8 cellular contexts compared by ENCODE assay signal in the genomic region with DNA sequence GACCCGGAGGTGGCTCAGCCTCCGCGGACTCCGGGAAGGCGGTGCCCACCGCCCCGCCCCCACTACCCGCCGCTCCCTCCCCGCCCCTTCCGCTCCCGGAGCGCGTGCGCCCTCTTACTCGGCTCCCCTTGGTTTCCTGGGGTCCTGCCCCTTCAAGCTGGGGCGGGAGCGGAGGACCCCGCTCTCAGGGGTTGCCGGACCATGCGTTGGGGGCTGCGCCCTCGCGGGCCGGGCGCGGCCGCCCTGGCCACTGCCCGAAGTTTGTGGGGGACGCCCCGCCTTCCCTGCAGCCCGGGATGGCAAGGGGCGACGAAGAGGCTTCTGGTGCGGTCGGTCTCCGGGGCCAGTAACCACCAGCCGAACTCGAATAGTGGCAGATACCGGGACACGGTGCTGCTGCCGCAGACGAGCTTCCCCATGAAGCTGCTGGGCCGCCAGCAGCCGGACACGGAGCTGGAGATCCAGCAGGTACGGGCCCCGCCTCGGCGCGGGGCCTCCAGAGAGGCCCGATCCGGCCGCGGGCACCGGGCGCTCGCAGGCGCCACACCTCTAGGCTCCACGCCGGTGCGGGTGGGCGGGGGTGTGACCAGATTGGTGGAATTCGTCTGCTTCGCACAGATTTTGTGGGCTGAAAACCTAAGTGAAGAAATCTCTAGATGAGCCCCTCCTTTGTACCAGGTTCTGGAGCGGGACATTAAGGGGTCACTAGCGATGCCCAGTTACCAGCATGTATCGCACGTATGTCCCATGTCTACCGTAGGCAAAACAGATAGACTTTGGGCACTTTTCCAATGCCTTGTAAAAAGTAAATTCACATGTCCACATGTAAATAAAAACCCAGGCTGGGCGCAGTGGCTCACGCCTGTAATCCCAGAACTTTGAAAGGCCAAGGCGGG. TPM values are rescaled to one million over a fixed set of nuclear protein-coding genes. Genes with fewer than 3 reads are reported as not detected.
DNase-seq lines count a peak whose midpoint lies in the region; ATAC-seq and TF ChIP-seq lines count a peak whose summit lies in the region.

Gene IARS2, plus strand, starts transcription at position 117 of the 896 bp plus-strand sequence. Its CDS starts 85 bp downstream, at position 202.

- H3K27ac Mint-ChIP-seq in activated T-helper 1 cell treated with anti-CD3 and anti-CD28 coated beads, Interleukin-12 subunit alpha, Interleukin-12 subunit beta, Interleukin-2, Interleukin-4 antibody, amounts not matched to agents 30 ng/mL and 10 ng/mL and 1 ng/mL, durations not matched to agents 14 hours and 24 hours and 36 hours: peak within 1 kb of the TSS; percentile 55
- H3K27ac Mint-ChIP-seq in natural killer cell treated with Interleukin-12 subunit alpha and Interleukin-12 subunit beta and Interleukin-15 and Interleukin-18, amount 100 ng/mL, for 72 hours: peak within 1 kb of the TSS in 1 of 2 donors; percentile 25

- H3K4me1 ChIP-seq in HUES6 (ENCODE audit: control insufficient read depth, insufficient read depth, low read length): peaks cover 4% of the 10 kb centered on the region; the same call in 1 of the 2 replicates
- peaks cover 0 to 17% (median 0%) of the 10 kb centered on the region in 4 donors for H3K4me1 ChIP-seq in Peyer's patch

- H3K27ac ChIP-seq in HUES6 (ENCODE audit: low read depth, low read length) (peak within 1 kb of the TSS; percentile 89), Peyer's patch (peak within 1 kb of the TSS; percentile 72 to 85 (median 79))

- H3K9me3 ChIP-seq in HUES6 (ENCODE audit: control insufficient read depth, insufficient read depth, low read depth, low read length) (no peaks in the 10 kb centered on the region), Peyer's patch (no peaks in the 10 kb centered on the region)

- DNase-seq in DMS 273 (lab: John Stamatoyannopoulos, UW; ENCODE audit: unreplicated experiment) (peak; percentile 97), Peyer's patch (peak; percentile 84 to 94 (median 93)), fibroblast of mammary gland (ENCODE audit: low read depth) (peak; percentile 74)
- DNase-seq in activated T-helper 1 cell treated with anti-CD3 and anti-CD28 coated beads, Interleukin-12 subunit alpha, Interleukin-12 subunit beta, Interleukin-2, Interleukin-4 antibody, amounts not matched to agents 30 ng/mL and 10 ng/mL and 1 ng/mL, durations not matched to agents 14 hours and 24 hours and 36 hours (ENCODE audit: low spot score): peak; percentile 85
- DNase-seq in natural killer cell treated with Interleukin-12 subunit alpha and Interleukin-12 subunit beta and Interleukin-15 and Interleukin-18, amount 100 ng/mL, for 72 hours (ENCODE audit: low spot score): peak; percentile 93
- DNase-seq in stimulated activated naive CD4-positive, alpha-beta T cell treated with Interleukin-2 at 50 U/mL for 16 hours (lab: John Stamatoyannopoulos, UW): peak; percentile 89

- H3K27me3 Mint-ChIP-seq in activated T-helper 1 cell treated with anti-CD3 and anti-CD28 coated beads, Interleukin-12 subunit alpha, Interleukin-12 subunit beta, Interleukin-2, Interleukin-4 antibody, amounts not matched to agents 30 ng/mL and 10 ng/mL and 1 ng/mL, durations not matched to agents 14 hours and 24 hours and 36 hours (ENCODE audit: insufficient read depth): no peaks in the 10 kb centered on the region
- H3K27me3 Mint-ChIP-seq in natural killer cell treated with Interleukin-12 subunit alpha and Interleukin-12 subunit beta and Interleukin-15 and Interleukin-18, amount 100 ng/mL, for 72 hours: no peaks in the 10 kb centered on the region

- H3K27me3 ChIP-seq in HUES6 (ENCODE audit: control insufficient read depth, insufficient read depth, low read length) (no peaks in the 10 kb centered on the region), Peyer's patch (no peaks in the 10 kb centered on the region)

- H3K4me3 ChIP-seq in HUES6 (ENCODE audit: low read depth, low read length): peak within 1 kb of the TSS; percentile 100
- peak within 1 kb of the TSS; percentile 70 to 92 (median 85) for H3K4me3 ChIP-seq in Peyer's patch
- peak within 1 kb of the TSS; percentile 68 for H3K4me3 ChIP-seq in fibroblast of mammary gland (ENCODE audit: control insufficient read depth, low read depth, low read length)

- H3K9ac ChIP-seq in HUES6 (ENCODE audit: low read length): peak within 1 kb of the TSS; percentile 93

- peaks cover 18% of the 10 kb centered on the region for H3K36me3 Mint-ChIP-seq in activated T-helper 1 cell treated with anti-CD3 and anti-CD28 coated beads, Interleukin-12 subunit alpha, Interleukin-12 subunit beta, Interleukin-2, Interleukin-4 antibody, amounts not matched to agents 30 ng/mL and 10 ng/mL and 1 ng/mL, durations not matched to agents 14 hours and 24 hours and 36 hours (ENCODE audit: low read depth)
- H3K36me3 Mint-ChIP-seq in natural killer cell treated with Interleukin-12 subunit alpha and Interleukin-12 subunit beta and Interleukin-15 and Interleukin-18, amount 100 ng/mL, for 72 hours: peaks cover 11% of the 10 kb centered on the region

- intact Hi-C loops in activated T-helper 1 cell treated with anti-CD3 and anti-CD28 coated beads, Interleukin-12 subunit alpha, Interleukin-12 subunit beta, Interleukin-2, Interleukin-4 antibody, amounts not matched to agents 30 ng/mL and 10 ng/mL and 1 ng/mL, durations not matched to agents 14 hours and 24 hours and 36 hours (cut with micrococcal nuclease): loop anchor here (1.0 to 5.0 kb wide), 3 partner anchors 48 to 1807 kb away; partner anchors contain the start of genes EPRS1 and RRP15

- TF ChIP-seq CTCF in Peyer's patch (IDR thresholded peaks at IDR 0.05) (no peak), fibroblast of mammary gland (conservative IDR thresholded peaks at IDR 0.05; ENCODE audit: control insufficient read depth, insufficient read depth, low read depth, low read length) (no peak)

- H3K36me3 ChIP-seq in HUES6 (ENCODE audit: control insufficient read depth, insufficient read depth, low read length) (peaks cover 22% of the 10 kb centered on the region), Peyer's patch (peaks cover 0 to 28% (median 0%) of the 10 kb centered on the region in 3 donors)

- no peaks in the 10 kb centered on the region for H3K9me3 Mint-ChIP-seq in activated T-helper 1 cell treated with anti-CD3 and anti-CD28 coated beads, Interleukin-12 subunit alpha, Interleukin-12 subunit beta, Interleukin-2, Interleukin-4 antibody, amounts not matched to agents 30 ng/mL and 10 ng/mL and 1 ng/mL, durations not matched to agents 14 hours and 24 hours and 36 hours
- H3K9me3 Mint-ChIP-seq in natural killer cell treated with Interleukin-12 subunit alpha and Interleukin-12 subunit beta and Interleukin-15 and Interleukin-18, amount 100 ng/mL, for 72 hours: no peaks in the 10 kb centered on the region

- peaks cover 25% of the 10 kb centered on the region for H3K4me1 Mint-ChIP-seq in activated T-helper 1 cell treated with anti-CD3 and anti-CD28 coated beads, Interleukin-12 subunit alpha, Interleukin-12 subunit beta, Interleukin-2, Interleukin-4 antibody, amounts not matched to agents 30 ng/mL and 10 ng/mL and 1 ng/mL, durations not matched to agents 14 hours and 24 hours and 36 hours (ENCODE audit: low read depth)
- H3K4me1 Mint-ChIP-seq in natural killer cell treated with Interleukin-12 subunit alpha and Interleukin-12 subunit beta and Interleukin-15 and Interleukin-18, amount 100 ng/mL, for 72 hours (ENCODE audit: low read depth in 2 of 2): peaks cover 14 to 16% of the 10 kb centered on the region in 2 donors

- H3K4me3 Mint-ChIP-seq in activated T-helper 1 cell treated with anti-CD3 and anti-CD28 coated beads, Interleukin-12 subunit alpha, Interleukin-12 subunit beta, Interleukin-2, Interleukin-4 antibody, amounts not matched to agents 30 ng/mL and 10 ng/mL and 1 ng/mL, durations not matched to agents 14 hours and 24 hours and 36 hours: peak within 1 kb of the TSS; percentile 68
- H3K4me3 Mint-ChIP-seq in natural killer cell treated with Interleukin-12 subunit alpha and Interleukin-12 subunit beta and Interleukin-15 and Interleukin-18, amount 100 ng/mL, for 72 hours: peak within 1 kb of the TSS; percentile 58

- peak; percentile 41 to 43 for TF ChIP-seq POLR2A in Peyer's patch (IDR thresholded peaks at IDR 0.05)

- peak; percentile 53 for ATAC-seq in GM21390 (IDR thresholded peaks at IDR 0.05; ENCODE audit: unreplicated experiment)
- ATAC-seq in natural killer cell treated with Interleukin-12 subunit alpha and Interleukin-12 subunit beta and Interleukin-15 and Interleukin-18, amount 100 ng/mL, for 72 hours: peak; percentile 92 to 93

RNA-seq across cellular contexts. Expression of gene IARS2, which starts in this region (rescaled TPM):
- total RNA-seq in Peyer's patch: 10 to 100 TPM; 42.1 to 59.1 (median 52.4) TPM
- 72.8 and 74.7 TPM in 2 replicates for total RNA-seq in activated T-helper 1 cell treated with anti-CD3 and anti-CD28 coated beads, Interleukin-12 subunit alpha, Interleukin-12 subunit beta, Interleukin-2, Interleukin-4 antibody, amounts not matched to agents 30 ng/mL and 10 ng/mL and 1 ng/mL, durations not matched to agents 14 hours and 24 hours and 36 hours
- total RNA-seq in natural killer cell treated with Interleukin-12 subunit alpha and Interleukin-12 subunit beta and Interleukin-15 and Interleukin-18, amount 100 ng/mL, for 72 hours: 10 to 100 TPM; 47.5 to 53.8 TPM

Comparison
In these comparisons a context has a peak if more than half of its experiments do, and no peak if none do; other contexts are left out.
1. Peak in every context shown above with its lines: DNase-seq, ATAC-seq, H3K4me3 ChIP-seq and H3K27ac ChIP-seq.